ENCODE assay signal across 1 cellular context in the genomic region with DNA sequence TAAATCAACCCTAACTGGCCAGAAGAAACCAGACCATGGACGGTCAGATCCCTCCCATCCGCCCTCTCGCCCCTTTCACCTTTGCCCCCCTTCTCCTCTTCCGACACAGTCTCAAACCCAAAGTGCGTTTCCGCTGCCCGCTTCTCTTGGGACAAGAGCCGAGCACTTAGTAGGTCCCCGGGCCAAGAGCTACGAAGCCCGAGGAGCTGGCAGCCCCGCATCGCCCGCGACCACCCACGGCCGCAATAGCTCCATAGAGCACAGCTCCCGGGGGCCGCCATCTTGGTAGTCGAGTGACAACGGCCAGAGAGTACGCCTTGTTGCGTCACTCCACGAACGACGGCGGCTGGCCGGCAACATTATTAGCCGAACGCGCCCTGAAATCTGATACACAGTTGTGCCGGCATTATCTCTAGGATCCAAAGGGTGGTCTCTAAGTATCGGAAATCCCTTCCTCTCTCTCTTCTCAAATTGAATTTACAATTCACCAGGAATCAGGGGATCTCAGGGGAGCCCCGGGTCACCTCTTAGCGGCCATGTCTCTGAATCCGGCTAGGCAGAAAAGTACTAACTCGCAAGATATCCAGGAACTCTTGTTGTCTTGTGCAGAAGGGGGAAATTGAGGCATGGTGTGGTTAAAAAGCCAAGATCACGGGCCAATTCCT.
TF ChIP-seq lines count a peak whose summit lies in the region.

A gene with protein sequence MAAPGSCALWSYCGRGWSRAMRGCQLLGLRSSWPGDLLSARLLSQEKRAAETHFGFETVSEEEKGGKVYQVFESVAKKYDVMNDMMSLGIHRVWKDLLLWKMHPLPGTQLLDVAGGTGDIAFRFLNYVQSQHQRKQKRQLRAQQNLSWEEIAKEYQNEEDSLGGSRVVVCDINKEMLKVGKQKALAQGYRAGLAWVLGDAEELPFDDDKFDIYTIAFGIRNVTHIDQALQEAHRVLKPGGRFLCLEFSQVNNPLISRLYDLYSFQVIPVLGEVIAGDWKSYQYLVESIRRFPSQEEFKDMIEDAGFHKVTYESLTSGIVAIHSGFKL (minus strand): TSS at position 298 of the 665 bp plus-strand sequence. CDS start 17 bp downstream, at position 281.

TF ChIP-seq in GM12878, 131 proteins besides CTCF, POLR2A, EP300 and RAD21 (continued from another document):
- TF ChIP-seq, protein P1, sequence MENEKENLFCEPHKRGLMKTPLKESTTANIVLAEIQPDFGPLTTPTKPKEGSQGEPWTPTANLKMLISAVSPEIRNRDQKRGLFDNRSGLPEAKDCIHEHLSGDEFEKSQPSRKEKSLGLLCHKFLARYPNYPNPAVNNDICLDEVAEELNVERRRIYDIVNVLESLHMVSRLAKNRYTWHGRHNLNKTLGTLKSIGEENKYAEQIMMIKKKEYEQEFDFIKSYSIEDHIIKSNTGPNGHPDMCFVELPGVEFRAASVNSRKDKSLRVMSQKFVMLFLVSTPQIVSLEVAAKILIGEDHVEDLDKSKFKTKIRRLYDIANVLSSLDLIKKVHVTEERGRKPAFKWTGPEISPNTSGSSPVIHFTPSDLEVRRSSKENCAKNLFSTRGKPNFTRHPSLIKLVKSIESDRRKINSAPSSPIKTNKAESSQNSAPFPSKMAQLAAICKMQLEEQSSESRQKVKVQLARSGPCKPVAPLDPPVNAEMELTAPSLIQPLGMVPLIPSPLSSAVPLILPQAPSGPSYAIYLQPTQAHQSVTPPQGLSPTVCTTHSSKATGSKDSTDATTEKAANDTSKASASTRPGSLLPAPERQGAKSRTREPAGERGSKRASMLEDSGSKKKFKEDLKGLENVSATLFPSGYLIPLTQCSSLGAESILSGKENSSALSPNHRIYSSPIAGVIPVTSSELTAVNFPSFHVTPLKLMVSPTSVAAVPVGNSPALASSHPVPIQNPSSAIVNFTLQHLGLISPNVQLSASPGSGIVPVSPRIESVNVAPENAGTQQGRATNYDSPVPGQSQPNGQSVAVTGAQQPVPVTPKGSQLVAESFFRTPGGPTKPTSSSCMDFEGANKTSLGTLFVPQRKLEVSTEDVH (IDR thresholded peaks at IDR 0.05; ENCODE audit: low read depth, partially characterized antibody): no peak
- no peak for TF ChIP-seq ZZZ3 (IDR thresholded peaks at IDR 0.05; ENCODE audit: control insufficient read depth, insufficient read length, low read depth)
- TF ChIP-seq RUNX3 (IDR thresholded peaks at IDR 0.05; ENCODE audit: low read length): no peak; the same call in 1 of the 2 replicates
- TF ChIP-seq NR2C2 (IDR thresholded peaks at IDR 0.05; ENCODE audit: borderline replicate concordance, control insufficient read depth, insufficient read length, low read depth): no peak
- peak; percentile 78; the same call in 1 of the 2 replicates for TF ChIP-seq ZNF207 (IDR thresholded peaks at IDR 0.05; ENCODE audit: borderline replicate concordance)
- TF ChIP-seq TBL1XR1 (IDR thresholded peaks at IDR 0.05; ENCODE audit: low read depth, low read length): no peak
- TF ChIP-seq ATF7 (IDR thresholded peaks at IDR 0.05; ENCODE audit: low read depth): peak; percentile 86
- TF ChIP-seq, protein P2, sequence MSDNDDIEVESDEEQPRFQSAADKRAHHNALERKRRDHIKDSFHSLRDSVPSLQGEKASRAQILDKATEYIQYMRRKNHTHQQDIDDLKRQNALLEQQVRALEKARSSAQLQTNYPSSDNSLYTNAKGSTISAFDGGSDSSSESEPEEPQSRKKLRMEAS (IDR thresholded peaks at IDR 0.05; ENCODE audit: low read depth, low read length): no peak
- no peak for TF ChIP-seq NFYA (IDR thresholded peaks at IDR 0.05; ENCODE audit: borderline replicate concordance, low read depth, low read length)
- TF ChIP-seq, protein P3, sequence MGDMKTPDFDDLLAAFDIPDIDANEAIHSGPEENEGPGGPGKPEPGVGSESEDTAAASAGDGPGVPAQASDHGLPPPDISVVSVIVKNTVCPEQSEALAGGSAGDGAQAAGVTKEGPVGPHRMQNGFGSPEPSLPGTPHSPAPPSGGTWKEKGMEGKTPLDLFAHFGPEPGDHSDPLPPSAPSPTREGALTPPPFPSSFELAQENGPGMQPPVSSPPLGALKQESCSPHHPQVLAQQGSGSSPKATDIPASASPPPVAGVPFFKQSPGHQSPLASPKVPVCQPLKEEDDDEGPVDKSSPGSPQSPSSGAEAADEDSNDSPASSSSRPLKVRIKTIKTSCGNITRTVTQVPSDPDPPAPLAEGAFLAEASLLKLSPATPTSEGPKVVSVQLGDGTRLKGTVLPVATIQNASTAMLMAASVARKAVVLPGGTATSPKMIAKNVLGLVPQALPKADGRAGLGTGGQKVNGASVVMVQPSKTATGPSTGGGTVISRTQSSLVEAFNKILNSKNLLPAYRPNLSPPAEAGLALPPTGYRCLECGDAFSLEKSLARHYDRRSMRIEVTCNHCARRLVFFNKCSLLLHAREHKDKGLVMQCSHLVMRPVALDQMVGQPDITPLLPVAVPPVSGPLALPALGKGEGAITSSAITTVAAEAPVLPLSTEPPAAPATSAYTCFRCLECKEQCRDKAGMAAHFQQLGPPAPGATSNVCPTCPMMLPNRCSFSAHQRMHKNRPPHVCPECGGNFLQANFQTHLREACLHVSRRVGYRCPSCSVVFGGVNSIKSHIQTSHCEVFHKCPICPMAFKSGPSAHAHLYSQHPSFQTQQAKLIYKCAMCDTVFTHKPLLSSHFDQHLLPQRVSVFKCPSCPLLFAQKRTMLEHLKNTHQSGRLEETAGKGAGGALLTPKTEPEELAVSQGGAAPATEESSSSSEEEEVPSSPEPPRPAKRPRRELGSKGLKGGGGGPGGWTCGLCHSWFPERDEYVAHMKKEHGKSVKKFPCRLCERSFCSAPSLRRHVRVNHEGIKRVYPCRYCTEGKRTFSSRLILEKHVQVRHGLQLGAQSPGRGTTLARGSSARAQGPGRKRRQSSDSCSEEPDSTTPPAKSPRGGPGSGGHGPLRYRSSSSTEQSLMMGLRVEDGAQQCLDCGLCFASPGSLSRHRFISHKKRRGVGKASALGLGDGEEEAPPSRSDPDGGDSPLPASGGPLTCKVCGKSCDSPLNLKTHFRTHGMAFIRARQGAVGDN (IDR thresholded peaks at IDR 0.05): peak; percentile 58
- TF ChIP-seq EGR1 (IDR thresholded peaks at IDR 0.05; ENCODE audit: borderline replicate concordance in 1 of 2, low read depth in 2 of 2, low read length in 2 of 2): peak in 1 of 2 experiments; percentile 50; a peak in 1 of 3 replicates
- TF ChIP-seq RBBP5 (conservative IDR thresholded peaks at IDR 0.05): 0 out of 2 replicates have a peak, but pooled peaks have one; percentile 49
- no peak for TF ChIP-seq CBX3 (IDR thresholded peaks at IDR 0.05; ENCODE audit: borderline replicate concordance, low read depth)
- TF ChIP-seq MTA2 (IDR thresholded peaks at IDR 0.05; ENCODE audit: low read depth): peak; percentile 46; the same call in 1 of the 2 replicates
- TF ChIP-seq, protein P4, sequence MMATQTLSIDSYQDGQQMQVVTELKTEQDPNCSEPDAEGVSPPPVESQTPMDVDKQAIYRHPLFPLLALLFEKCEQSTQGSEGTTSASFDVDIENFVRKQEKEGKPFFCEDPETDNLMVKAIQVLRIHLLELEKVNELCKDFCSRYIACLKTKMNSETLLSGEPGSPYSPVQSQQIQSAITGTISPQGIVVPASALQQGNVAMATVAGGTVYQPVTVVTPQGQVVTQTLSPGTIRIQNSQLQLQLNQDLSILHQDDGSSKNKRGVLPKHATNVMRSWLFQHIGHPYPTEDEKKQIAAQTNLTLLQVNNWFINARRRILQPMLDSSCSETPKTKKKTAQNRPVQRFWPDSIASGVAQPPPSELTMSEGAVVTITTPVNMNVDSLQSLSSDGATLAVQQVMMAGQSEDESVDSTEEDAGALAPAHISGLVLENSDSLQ (IDR thresholded peaks at IDR 0.05): peak; percentile 75
- TF ChIP-seq JUNB (IDR thresholded peaks at IDR 0.05): no peak
- peak; percentile 99 for TF ChIP-seq YY1 (IDR thresholded peaks at IDR 0.05; ENCODE audit: low read depth, low read length)
- TF ChIP-seq, protein P5, sequence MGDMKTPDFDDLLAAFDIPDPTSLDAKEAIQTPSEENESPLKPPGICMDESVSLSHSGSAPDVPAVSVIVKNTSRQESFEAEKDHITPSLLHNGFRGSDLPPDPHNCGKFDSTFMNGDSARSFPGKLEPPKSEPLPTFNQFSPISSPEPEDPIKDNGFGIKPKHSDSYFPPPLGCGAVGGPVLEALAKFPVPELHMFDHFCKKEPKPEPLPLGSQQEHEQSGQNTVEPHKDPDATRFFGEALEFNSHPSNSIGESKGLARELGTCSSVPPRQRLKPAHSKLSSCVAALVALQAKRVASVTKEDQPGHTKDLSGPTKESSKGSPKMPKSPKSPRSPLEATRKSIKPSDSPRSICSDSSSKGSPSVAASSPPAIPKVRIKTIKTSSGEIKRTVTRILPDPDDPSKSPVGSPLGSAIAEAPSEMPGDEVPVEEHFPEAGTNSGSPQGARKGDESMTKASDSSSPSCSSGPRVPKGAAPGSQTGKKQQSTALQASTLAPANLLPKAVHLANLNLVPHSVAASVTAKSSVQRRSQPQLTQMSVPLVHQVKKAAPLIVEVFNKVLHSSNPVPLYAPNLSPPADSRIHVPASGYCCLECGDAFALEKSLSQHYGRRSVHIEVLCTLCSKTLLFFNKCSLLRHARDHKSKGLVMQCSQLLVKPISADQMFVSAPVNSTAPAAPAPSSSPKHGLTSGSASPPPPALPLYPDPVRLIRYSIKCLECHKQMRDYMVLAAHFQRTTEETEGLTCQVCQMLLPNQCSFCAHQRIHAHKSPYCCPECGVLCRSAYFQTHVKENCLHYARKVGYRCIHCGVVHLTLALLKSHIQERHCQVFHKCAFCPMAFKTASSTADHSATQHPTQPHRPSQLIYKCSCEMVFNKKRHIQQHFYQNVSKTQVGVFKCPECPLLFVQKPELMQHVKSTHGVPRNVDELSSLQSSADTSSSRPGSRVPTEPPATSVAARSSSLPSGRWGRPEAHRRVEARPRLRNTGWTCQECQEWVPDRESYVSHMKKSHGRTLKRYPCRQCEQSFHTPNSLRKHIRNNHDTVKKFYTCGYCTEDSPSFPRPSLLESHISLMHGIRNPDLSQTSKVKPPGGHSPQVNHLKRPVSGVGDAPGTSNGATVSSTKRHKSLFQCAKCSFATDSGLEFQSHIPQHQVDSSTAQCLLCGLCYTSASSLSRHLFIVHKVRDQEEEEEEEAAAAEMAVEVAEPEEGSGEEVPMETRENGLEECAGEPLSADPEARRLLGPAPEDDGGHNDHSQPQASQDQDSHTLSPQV (IDR thresholded peaks at IDR 0.05): no peak
- no peak for TF ChIP-seq SIN3A (IDR thresholded peaks at IDR 0.05; ENCODE audit: low read depth, low read length)
- peak; percentile 95 for TF ChIP-seq ASH2L (IDR thresholded peaks at IDR 0.05; ENCODE audit: borderline replicate concordance, low read depth)
- peak in 1 of 2 experiments; percentile 55; a peak in 2 of 4 replicates for TF ChIP-seq BHLHE40 (IDR thresholded peaks at IDR 0.05; ENCODE audit: borderline replicate concordance in 1 of 2, low read depth in 2 of 2, low read length in 1 of 2)
- TF ChIP-seq, protein P6, sequence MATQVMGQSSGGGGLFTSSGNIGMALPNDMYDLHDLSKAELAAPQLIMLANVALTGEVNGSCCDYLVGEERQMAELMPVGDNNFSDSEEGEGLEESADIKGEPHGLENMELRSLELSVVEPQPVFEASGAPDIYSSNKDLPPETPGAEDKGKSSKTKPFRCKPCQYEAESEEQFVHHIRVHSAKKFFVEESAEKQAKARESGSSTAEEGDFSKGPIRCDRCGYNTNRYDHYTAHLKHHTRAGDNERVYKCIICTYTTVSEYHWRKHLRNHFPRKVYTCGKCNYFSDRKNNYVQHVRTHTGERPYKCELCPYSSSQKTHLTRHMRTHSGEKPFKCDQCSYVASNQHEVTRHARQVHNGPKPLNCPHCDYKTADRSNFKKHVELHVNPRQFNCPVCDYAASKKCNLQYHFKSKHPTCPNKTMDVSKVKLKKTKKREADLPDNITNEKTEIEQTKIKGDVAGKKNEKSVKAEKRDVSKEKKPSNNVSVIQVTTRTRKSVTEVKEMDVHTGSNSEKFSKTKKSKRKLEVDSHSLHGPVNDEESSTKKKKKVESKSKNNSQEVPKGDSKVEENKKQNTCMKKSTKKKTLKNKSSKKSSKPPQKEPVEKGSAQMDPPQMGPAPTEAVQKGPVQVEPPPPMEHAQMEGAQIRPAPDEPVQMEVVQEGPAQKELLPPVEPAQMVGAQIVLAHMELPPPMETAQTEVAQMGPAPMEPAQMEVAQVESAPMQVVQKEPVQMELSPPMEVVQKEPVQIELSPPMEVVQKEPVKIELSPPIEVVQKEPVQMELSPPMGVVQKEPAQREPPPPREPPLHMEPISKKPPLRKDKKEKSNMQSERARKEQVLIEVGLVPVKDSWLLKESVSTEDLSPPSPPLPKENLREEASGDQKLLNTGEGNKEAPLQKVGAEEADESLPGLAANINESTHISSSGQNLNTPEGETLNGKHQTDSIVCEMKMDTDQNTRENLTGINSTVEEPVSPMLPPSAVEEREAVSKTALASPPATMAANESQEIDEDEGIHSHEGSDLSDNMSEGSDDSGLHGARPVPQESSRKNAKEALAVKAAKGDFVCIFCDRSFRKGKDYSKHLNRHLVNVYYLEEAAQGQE (IDR thresholded peaks at IDR 0.05; ENCODE audit: low read depth, low read length): no peak
- TF ChIP-seq, protein P7, sequence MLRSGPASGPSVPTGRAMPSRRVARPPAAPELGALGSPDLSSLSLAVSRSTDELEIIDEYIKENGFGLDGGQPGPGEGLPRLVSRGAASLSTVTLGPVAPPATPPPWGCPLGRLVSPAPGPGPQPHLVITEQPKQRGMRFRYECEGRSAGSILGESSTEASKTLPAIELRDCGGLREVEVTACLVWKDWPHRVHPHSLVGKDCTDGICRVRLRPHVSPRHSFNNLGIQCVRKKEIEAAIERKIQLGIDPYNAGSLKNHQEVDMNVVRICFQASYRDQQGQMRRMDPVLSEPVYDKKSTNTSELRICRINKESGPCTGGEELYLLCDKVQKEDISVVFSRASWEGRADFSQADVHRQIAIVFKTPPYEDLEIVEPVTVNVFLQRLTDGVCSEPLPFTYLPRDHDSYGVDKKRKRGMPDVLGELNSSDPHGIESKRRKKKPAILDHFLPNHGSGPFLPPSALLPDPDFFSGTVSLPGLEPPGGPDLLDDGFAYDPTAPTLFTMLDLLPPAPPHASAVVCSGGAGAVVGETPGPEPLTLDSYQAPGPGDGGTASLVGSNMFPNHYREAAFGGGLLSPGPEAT (IDR thresholded peaks at IDR 0.05; ENCODE audit: low read depth): peak; percentile 96
- peak; percentile 88 for TF ChIP-seq POLR2AphosphoS5 (IDR thresholded peaks at IDR 0.05; ENCODE audit: low read length)
- TF ChIP-seq IKZF1 (conservative IDR thresholded peaks at IDR 0.05): peak; percentile 84
- TF ChIP-seq NR2F1 (conservative IDR thresholded peaks at IDR 0.05): peak; percentile 98
- TF ChIP-seq ZBED1 (IDR thresholded peaks at IDR 0.05; ENCODE audit: borderline replicate concordance): no peak
- 0 out of 2 replicates have a peak, but pooled peaks have one; percentile 71 for TF ChIP-seq PAX8 (IDR thresholded peaks at IDR 0.05)
